Comparison of ENCODE assay signal across 8 cellular contexts in the genomic region with DNA sequence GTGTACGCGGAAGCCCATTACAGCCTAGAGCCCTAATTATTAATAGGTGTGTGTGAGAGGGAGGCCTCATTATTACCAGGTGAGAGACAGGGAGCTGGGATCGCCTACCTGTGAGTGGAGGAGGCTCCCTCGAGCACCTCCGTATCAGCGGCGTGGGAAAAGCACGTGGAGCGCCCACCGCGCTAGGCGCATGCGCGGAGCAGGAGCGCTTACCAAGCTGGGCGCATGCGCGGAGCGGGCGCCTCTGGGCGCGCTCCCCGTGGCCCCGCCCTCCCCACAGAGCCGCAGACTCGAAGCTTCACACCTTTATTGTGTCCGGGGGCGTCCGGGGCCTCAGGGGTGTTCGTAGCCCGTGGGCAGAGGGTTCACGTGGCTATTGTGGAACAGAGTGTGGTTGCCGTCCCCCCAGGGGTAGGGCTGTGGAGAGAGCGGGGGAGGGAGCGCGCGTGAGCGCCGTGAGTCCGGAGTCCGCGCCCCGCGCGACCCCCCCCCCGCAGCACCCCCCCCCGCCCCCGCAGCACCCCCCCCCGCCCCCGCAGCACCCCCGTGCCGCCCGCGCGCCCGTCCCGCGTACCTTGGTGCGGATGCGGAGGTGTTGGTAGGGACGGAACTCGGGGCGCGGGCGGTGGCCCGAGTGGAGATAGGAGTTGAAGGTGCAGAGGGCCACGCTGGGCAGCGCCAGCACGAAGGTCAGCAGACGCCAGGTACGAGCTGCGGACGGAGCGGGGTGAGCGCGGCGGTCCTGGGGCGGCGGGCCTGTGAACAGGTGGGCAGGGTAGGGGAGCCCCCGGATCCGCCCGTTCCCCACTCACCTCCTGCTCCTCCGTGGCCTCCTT. TPM values are rescaled to one million over a fixed set of nuclear protein-coding genes. Genes with fewer than 3 reads are reported as not detected.
DNase-seq lines count a peak whose midpoint lies in the region; ATAC-seq and TF ChIP-seq lines count a peak whose summit lies in the region.

No MANE protein-coding gene starts in this region.

- H3K4me1 Mint-ChIP-seq in chondrocyte (ENCODE audit: low read depth) = no peaks in the 10 kb centered on the region

- no peak overlapping the region for H3K4me3 Mint-ChIP-seq in chondrocyte (ENCODE audit: unreplicated experiment)

- peaks cover 47% of the 10 kb centered on the region for H3K27me3 Mint-ChIP-seq in chondrocyte (ENCODE audit: low read depth)

- DNase-seq in Caki2 (ENCODE audit: low read depth) = peak; percentile 59
- DNase-seq in activated CD4-positive, alpha-beta T cell treated with anti-CD3 and anti-CD28 coated beads for 4 hours = peak; percentile 70 to 73
- peak; percentile 94 for DNase-seq in chondrocyte (ENCODE audit: low spot score)
- peak; percentile 34 to 43 for DNase-seq in lung microvascular endothelial cell (ENCODE audit: low read depth in 2 of 2)
- DNase-seq in stimulated activated CD8-positive, alpha-beta memory T cell treated with anti-CD3 and anti-CD28 coated beads, Interleukin-15, amount 100 ng/mL, for 1 hour (ENCODE audit: low read depth) = peak; percentile 40
- DNase-seq in DMS53 (lab: John Stamatoyannopoulos, UW) = no peak
- DNase-seq in T1000 (lab: John Stamatoyannopoulos, UW) = no peak

- no peaks in the 10 kb centered on the region for H3K36me3 Mint-ChIP-seq in chondrocyte (ENCODE audit: low read depth)

- ATAC-seq in HG02678 (IDR thresholded peaks at IDR 0.05; ENCODE audit: unreplicated experiment) = no peak

- TF ChIP-seq CTCF in chondrocyte (IDR thresholded peaks at IDR 0.05) = no peak

- H3K27ac Mint-ChIP-seq in chondrocyte (ENCODE audit: unreplicated experiment) = no peak overlapping the region

- in situ Hi-C loops in Caki2 (cut with HindIII; ENCODE audit: low pct_unique_long_range_greater_than_20kb, low sequenced_read_pairs) = no loop called here

- H3K9me3 Mint-ChIP-seq in chondrocyte (ENCODE audit: low read depth) = no peaks in the 10 kb centered on the region

RNA-seq across cellular contexts. Expression of gene COX6A2, which starts 0.5 kb away (rescaled TPM):
- not detected in 2 replicates for total RNA-seq in Caki2 (2014; rRNA removed; shearing (Covaris generic); ENCODE audit: low replicate concordance)
- total RNA-seq in chondrocyte = not detected in 3 replicates
- total RNA-seq in lung microvascular endothelial cell = not detected in 2 replicates

RNA-seq across cellular contexts. Expression of gene ZNF843, which starts 14.9 kb away (rescaled TPM):
- 0.47 and 1.4 TPM in 2 replicates for total RNA-seq in Caki2 (2014; rRNA removed; shearing (Covaris generic); ENCODE audit: low replicate concordance)
- total RNA-seq in chondrocyte (2.3 to 3.7 TPM (median 2.8 TPM) in 3 replicates), lung microvascular endothelial cell (under 0.01 and 0.20 TPM in 2 replicates)

RNA-seq across cellular contexts. Expression of gene ARMC5, which starts 31.6 kb away (rescaled TPM):
- total RNA-seq in Caki2 (2014; rRNA removed; shearing (Covaris generic); ENCODE audit: low replicate concordance) = 19.3 and 22.5 TPM in 2 replicates
- total RNA-seq in chondrocyte (12.2 to 13.2 TPM (median 12.4 TPM) in 3 replicates), lung microvascular endothelial cell (8.7 and 17.3 TPM in 2 replicates)

RNA-seq across cellular contexts. Expression of gene ITGAD, which starts 34.5 kb away (rescaled TPM):
- total RNA-seq in Caki2 (2014; rRNA removed; shearing (Covaris generic); ENCODE audit: low replicate concordance) = not detected in 2 replicates
- not detected in 3 replicates for total RNA-seq in chondrocyte
- total RNA-seq in lung microvascular endothelial cell = not detected in 2 replicates

RNA-seq across cellular contexts. Expression of gene TGFB1I1, which starts 44.3 kb away (rescaled TPM):
- total RNA-seq in Caki2 (2014; rRNA removed; shearing (Covaris generic); ENCODE audit: low replicate concordance) = 12.5 and 20.3 TPM in 2 replicates
- total RNA-seq in chondrocyte (124 to 224 TPM (median 221 TPM) in 3 replicates), lung microvascular endothelial cell (27.9 and 29.4 TPM in 2 replicates)

Comparison
In these comparisons a context has a peak if more than half of its experiments do, and no peak if none do; other contexts are left out.
1. DNase-seq: peak in Caki2 (single experiment), activated CD4-positive, alpha-beta T cell treated with anti-CD3 and anti-CD28 coated beads for 4 hours (2 of 2), chondrocyte (single experiment), lung microvascular endothelial cell (2 of 2) and stimulated activated CD8-positive, alpha-beta memory T cell treated with anti-CD3 and anti-CD28 coated beads, Interleukin-15, amount 100 ng/mL, for 1 hour (single experiment); none in DMS53 (single experiment) and T1000 (single experiment).